Comparison of ENCODE assay signal across 18 cellular contexts in the genomic region with DNA sequence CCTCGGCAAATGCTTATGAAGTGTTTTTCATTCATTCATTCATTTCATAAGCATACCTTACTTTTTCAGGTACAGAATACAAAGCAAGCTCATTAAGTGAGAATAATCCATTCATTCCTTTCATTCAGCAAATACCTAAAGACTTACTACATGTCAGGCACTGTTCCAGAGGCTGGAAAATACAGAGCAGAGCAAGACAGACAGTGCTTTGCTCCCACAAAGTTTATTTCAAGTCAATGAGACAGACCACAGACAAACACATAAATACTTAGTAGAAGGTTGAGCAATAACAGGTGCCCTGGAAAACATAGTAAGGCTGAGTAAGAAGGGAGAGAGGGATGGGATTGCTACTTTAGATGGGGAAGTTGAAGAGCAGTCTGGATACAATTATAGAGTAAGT.
DNase-seq lines count a peak whose midpoint lies in the region; ATAC-seq and TF ChIP-seq lines count a peak whose summit lies in the region.
"Had no signal": no experiment of that assay in that cellular context is flagged by ENCODE, and none has a peak within 500 bp of the region (broad histone marks: within the 10 kb centered on the region; RNA-seq: fewer than 3 reads in every experiment).

No MANE protein-coding gene starts in this region.

- intact Hi-C loops in body of pancreas (cut with DNase I) (no loop called here), tibial artery (cut with DNase I; ENCODE audit: low total_unique reads) (no loop called here)

- POLR2A ChIA-PET in naive thymus-derived CD8-positive, alpha-beta T cell (lab: Charles Lee), result no interaction called here

- no peak overlapping the region for H3K4me3 ChIP-seq in body of pancreas
- H3K4me3 ChIP-seq in tibial artery, result no peak overlapping the region
- H3K4me3 ChIP-seq: Peyer's patch had no signal

- no peaks in the 10 kb centered on the region for H3K4me1 ChIP-seq in body of pancreas
- peaks cover 0 to 10% (median 0%) of the 10 kb centered on the region in 4 donors for H3K4me1 ChIP-seq in tibial artery
- H3K4me1 ChIP-seq: Caco-2, Peyer's patch had no signal

- H3K36me3 ChIP-seq in body of pancreas (replicated peaks in 1 of 2; ENCODE audit: insufficient read depth in 1 of 2, low read depth in 2 of 2), result no peaks in the 10 kb centered on the region
- H3K36me3 ChIP-seq in tibial artery, result no peaks in the 10 kb centered on the region
- H3K36me3 ChIP-seq: Peyer's patch, WERI-Rb-1 had no signal

- H3K4me1 Mint-ChIP-seq in HFFc6 (ENCODE audit: low read depth), result peaks cover 14% of the 10 kb centered on the region
- no peaks in the 10 kb centered on the region for H3K4me1 Mint-ChIP-seq in naive thymus-derived CD8-positive, alpha-beta T cell
- H3K4me1 Mint-ChIP-seq: T-cell had no signal

- H3K27me3 ChIP-seq in body of pancreas (no peaks in the 10 kb centered on the region), tibial artery (peaks cover 0 to 3% of the 10 kb centered on the region in 2 donors)
- H3K27me3 ChIP-seq: Peyer's patch had no signal

- no peak overlapping the region for H3K4me3 Mint-ChIP-seq in HFFc6
- H3K4me3 Mint-ChIP-seq in naive thymus-derived CD8-positive, alpha-beta T cell, result no peak overlapping the region
- H3K4me3 Mint-ChIP-seq: brain, T-cell had no signal

- H3K9me3 ChIP-seq in body of pancreas (no peaks in the 10 kb centered on the region), tibial artery (no peaks in the 10 kb centered on the region)
- H3K9me3 ChIP-seq: Caco-2, Peyer's patch had no signal

- peaks cover 8% of the 10 kb centered on the region; the same call in 1 of the 2 replicates for H3K27me3 Mint-ChIP-seq in HFFc6 (ENCODE audit: insufficient read depth)
- H3K27me3 Mint-ChIP-seq in naive thymus-derived CD8-positive, alpha-beta T cell, result peaks cover 2 to 20% (median 7%) of the 10 kb centered on the region in 5 donors

- DNase-seq in A172 (ENCODE audit: low spot score) (peak; percentile 75), HFFc6 (peak; percentile 68), body of pancreas (peak in 2 of 4 donors; percentile 19 to 26), hepatic stellate cell (ENCODE audit: low spot score) (peak; percentile 8), tibial artery (no peak), NCI-H1105 (lab: John Stamatoyannopoulos, UW) (no peak), NCI-H1092 (lab: John Stamatoyannopoulos, UW) (no peak)
- no peak for DNase-seq in naive thymus-derived CD8-positive, alpha-beta T cell
- DNase-seq: 8988T; activated gamma-delta T cell treated with Interleukin-2 at 50 U/mL for 16 hours; Caco-2; effector CD8-positive, alpha-beta T cell; NCI-H2029; NCI-H69; Peyer's patch; T-cell; WERI-Rb-1 had no signal

- no peak overlapping the region for H3K27ac Mint-ChIP-seq in HFFc6
- H3K27ac Mint-ChIP-seq in naive thymus-derived CD8-positive, alpha-beta T cell, result peak overlapping the region in 1 of 10 donors; percentile 47
- H3K27ac Mint-ChIP-seq: T-cell had no signal

- TF ChIP-seq POLR2A in body of pancreas (IDR thresholded peaks at IDR 0.05), result no peak

- H3K36me3 Mint-ChIP-seq in HFFc6 (ENCODE audit: low read depth), result no peaks in the 10 kb centered on the region
- no peaks in the 10 kb centered on the region for H3K36me3 Mint-ChIP-seq in naive thymus-derived CD8-positive, alpha-beta T cell
- H3K36me3 Mint-ChIP-seq: brain, T-cell had no signal

- H3K27ac ChIP-seq in body of pancreas (no peak overlapping the region), tibial artery (no peak overlapping the region)
- H3K27ac ChIP-seq: Peyer's patch, WERI-Rb-1 had no signal

- 45 to 66% methylated on average over 1 of the region's 1 CpG for WGBS in body of pancreas, 2 donors

- no peaks in the 10 kb centered on the region for H3K9me3 Mint-ChIP-seq in HFFc6
- H3K9me3 Mint-ChIP-seq in naive thymus-derived CD8-positive, alpha-beta T cell, result peaks cover 0 to 11% (median 0%) of the 10 kb centered on the region in 9 donors

- ATAC-seq in body of pancreas, result peak; percentile 65
- ATAC-seq in naive thymus-derived CD8-positive, alpha-beta T cell, result no peak
- ATAC-seq: T-cell had no signal

- TF ChIP-seq CTCF in HFFc6 (IDR thresholded peaks at IDR 0.05) (no peak), body of pancreas (IDR thresholded peaks at IDR 0.05) (no peak), tibial artery (IDR thresholded peaks at IDR 0.05) (no peak)

Comparison
In these comparisons a context has a peak if more than half of its experiments do, and no peak if none do; other contexts are left out.
1. DNase-seq: peak in A172 (single experiment), HFFc6 (single experiment) and hepatic stellate cell (single experiment); none in tibial artery (0 of 2), naive thymus-derived CD8-positive, alpha-beta T cell (0 of 10), NCI-H1105 (single experiment) and NCI-H1092 (single experiment).